In genomic region chr22:46050451-46050845, GRCh38 we compare ENCODE assay signal across 12 cellular contexts.
DNase-seq lines count a peak whose midpoint lies in the region; ATAC-seq and TF ChIP-seq lines count a peak whose summit lies in the region.
"Had no signal": no experiment of that assay in that cellular context is flagged by ENCODE, and none has a peak within 500 bp of the region (broad histone marks: within the 10 kb centered on the region; RNA-seq: fewer than 3 reads in every experiment).

No MANE protein-coding gene starts in this region.

- peak overlapping the region; percentile 100 for H3K27ac ChIP-seq in 22Rv1
- H3K27ac ChIP-seq in esophagus squamous epithelium, result peak overlapping the region; percentile 97 to 100 (median 99)
- H3K27ac ChIP-seq in prostate gland, result peak overlapping the region; percentile 100
- H3K27ac ChIP-seq in OCI-LY7 (ENCODE audit: low read depth, low read length, poor library complexity, severe bottlenecking), result no peak overlapping the region

- H3K9me2 ChIP-seq in OCI-LY7 (ENCODE audit: insufficient read depth, low read length), result no peaks in the 10 kb centered on the region

- no peaks in the 10 kb centered on the region for H3K9me3 Mint-ChIP-seq in T-cell
- H3K9me3 Mint-ChIP-seq in activated T-cell treated with anti-CD3 and anti-CD28 coated beads, Interleukin-2, amount 50 U/mL, for 72 hours, result no peaks in the 10 kb centered on the region
- H3K9me3 Mint-ChIP-seq: type B pancreatic cell had no signal

- H3K36me3 ChIP-seq in esophagus squamous epithelium, result peaks cover 0 to 5% (median 0%) of the 10 kb centered on the region in 3 donors
- no peaks in the 10 kb centered on the region for H3K36me3 ChIP-seq in prostate gland
- no peaks in the 10 kb centered on the region for H3K36me3 ChIP-seq in OCI-LY7 (ENCODE audit: insufficient read depth, low read length)

- no peak for TF ChIP-seq POLR2A in esophagus squamous epithelium (IDR thresholded peaks at IDR 0.05)
- TF ChIP-seq POLR2A in prostate gland (IDR thresholded peaks at IDR 0.05), result no peak

- H3K4me3 Mint-ChIP-seq in T-cell, result no peak overlapping the region
- H3K4me3 Mint-ChIP-seq in activated T-cell treated with anti-CD3 and anti-CD28 coated beads, Interleukin-2, amount 50 U/mL, for 72 hours, result no peak overlapping the region
- H3K4me3 Mint-ChIP-seq: type B pancreatic cell had no signal

- H3K4me3 ChIP-seq in esophagus squamous epithelium (no peak overlapping the region), prostate gland (no peak overlapping the region), OCI-LY7 (ENCODE audit: low read depth, low read length, poor library complexity, severe bottlenecking) (no peak overlapping the region)

- CTCF ChIA-PET in T-cell (lab: Charles Lee) (no interaction called here), OCI-LY7 (lab: Charles Lee; ENCODE audit: unreplicated experiment) (interaction anchor here (1.2 kb wide), 1 partner anchor 14 kb away, joined by 5 read pairs; no protein-coding TSS in a partner anchor)

- H3K4me2 ChIP-seq in OCI-LY7 (ENCODE audit: low read length), result no peak overlapping the region

- peaks cover 71 to 97% (median 84%) of the 10 kb centered on the region in 3 donors for H3K4me1 ChIP-seq in esophagus squamous epithelium
- peaks cover 38% of the 10 kb centered on the region for H3K4me1 ChIP-seq in prostate gland (replicated peaks)
- peaks cover 30% of the 10 kb centered on the region for H3K4me1 ChIP-seq in OCI-LY7 (ENCODE audit: insufficient read depth, low read length, poor library complexity, severe bottlenecking)

- TF ChIP-seq CTCF in 22Rv1 (IDR thresholded peaks at IDR 0.05) (no peak), esophagus squamous epithelium (IDR thresholded peaks at IDR 0.05) (no peak), prostate gland (IDR thresholded peaks at IDR 0.05) (no peak), OCI-LY7 (conservative IDR thresholded peaks at IDR 0.05; ENCODE audit: low read length) (no peak)

- H2AFZ ChIP-seq in OCI-LY7 (ENCODE audit: low read length), result no peak overlapping the region

- POLR2A ChIA-PET in T-cell (lab: Charles Lee) (no interaction called here), OCI-LY7 (lab: Charles Lee) (no interaction called here)

- H3K27ac Mint-ChIP-seq in T-cell, result peak overlapping the region; percentile 98 to 99
- no peak overlapping the region for H3K27ac Mint-ChIP-seq in activated T-cell treated with anti-CD3 and anti-CD28 coated beads, Interleukin-2, amount 50 U/mL, for 72 hours
- H3K27ac Mint-ChIP-seq: progenitor cell of endocrine pancreas, type B pancreatic cell had no signal

- DNase-seq in T-cell, result no peak
- DNase-seq in esophagus squamous epithelium (lab: John Stamatoyannopoulos, UW), result no peak
- no peak for DNase-seq in prostate gland (ENCODE audit: low spot score)
- DNase-seq in NOMO-1 treated with dmso at 0.1 percent for 144 hours (lab: John Stamatoyannopoulos, UW; ENCODE audit: unreplicated experiment), result no peak
- no peak for DNase-seq in activated T-cell treated with anti-CD3 and anti-CD28 coated beads, Interleukin-2, amount 50 U/mL, for 72 hours
- DNase-seq in OCI-LY7 (ENCODE audit: low spot score), result no peak
- DNase-seq: Kasumi-1, kidney glomerular epithelial cell had no signal

- H3K36me3 Mint-ChIP-seq in T-cell, result no peaks in the 10 kb centered on the region
- H3K36me3 Mint-ChIP-seq in activated T-cell treated with anti-CD3 and anti-CD28 coated beads, Interleukin-2, amount 50 U/mL, for 72 hours (ENCODE audit: insufficient read depth in 2 of 2), result peaks cover 0 to 2% of the 10 kb centered on the region in 2 donors
- H3K36me3 Mint-ChIP-seq: type B pancreatic cell had no signal

- intact Hi-C loops in esophagus squamous epithelium (cut with DNase I) (no loop called here), prostate gland (cut with DNase I) (no loop called here), OCI-LY7 (cut with micrococcal nuclease; ENCODE audit: unreplicated experiment) (no loop called here)

- H3K79me2 ChIP-seq in OCI-LY7 (ENCODE audit: insufficient read depth, low read depth, low read length), result no peaks in the 10 kb centered on the region; the same call in 1 of the 2 replicates

- H3K27me3 ChIP-seq in esophagus squamous epithelium (no peaks in the 10 kb centered on the region), prostate gland (replicated peaks; ENCODE audit: insufficient read depth) (no peaks in the 10 kb centered on the region)

- peaks cover 34 to 64% (median 52%) of the 10 kb centered on the region in 3 donors for H3K4me1 Mint-ChIP-seq in T-cell
- peaks cover 32% of the 10 kb centered on the region for H3K4me1 Mint-ChIP-seq in activated T-cell treated with anti-CD3 and anti-CD28 coated beads, Interleukin-2, amount 50 U/mL, for 72 hours (ENCODE audit: low read depth)

- no TSS peak for BruUV-seq in OCI-LY7 (replicated peaks; lab: Mats Ljungman, UMichigan)

- no peaks in the 10 kb centered on the region for H3K9me3 ChIP-seq in esophagus squamous epithelium
- no peaks in the 10 kb centered on the region for H3K9me3 ChIP-seq in prostate gland
- H3K9me3 ChIP-seq in OCI-LY7 (ENCODE audit: low read length), result no peaks in the 10 kb centered on the region

- 34 to 40% methylated on average over 1 to 6 of the region's 7 CpGs for WGBS in esophagus squamous epithelium, 2 donors
- 56% methylated on average over 7 of the region's 7 CpGs for WGBS in prostate gland

- H4K20me1 ChIP-seq in OCI-LY7 (ENCODE audit: insufficient read depth, low read length), result no peaks in the 10 kb centered on the region

- H3K27me3 Mint-ChIP-seq in T-cell, result no peaks in the 10 kb centered on the region
- H3K27me3 Mint-ChIP-seq in activated T-cell treated with anti-CD3 and anti-CD28 coated beads, Interleukin-2, amount 50 U/mL, for 72 hours (ENCODE audit: low read depth), result no peaks in the 10 kb centered on the region

- ATAC-seq in T-cell (replicated peaks in 1 of 4) (no peak), HG03097 (IDR thresholded peaks at IDR 0.05; ENCODE audit: low FRiP score, unreplicated experiment) (no peak)
- ATAC-seq in activated T-cell treated with anti-CD3 and anti-CD28 coated beads, Interleukin-2, amount 50 U/mL, for 72 hours (replicated peaks in 1 of 2), result no peak
